ENCODE assay signal across 26 cellular contexts in genomic region chr5:132742626-132743025, GRCh38. TPM values are rescaled to one million over a fixed set of nuclear protein-coding genes. Genes with fewer than 3 reads are reported as not detected.
"Had no signal": no experiment of that assay in that cellular context is flagged by ENCODE, and none has a peak within 500 bp of the region (broad histone marks: within the 10 kb centered on the region; RNA-seq: fewer than 3 reads in every experiment).

No MANE protein-coding gene starts in this region.

- H3K27me3 ChIP-seq: testis, thyroid gland, vagina had no signal

- DNase-seq: stimulated activated CD4-positive, alpha-beta T cell treated with anti-CD3 and anti-CD28 coated beads, Interleukin-2, amount 100 ng/mL, for 48 hours; stimulated activated CD4-positive, alpha-beta T cell treated with anti-CD3 and anti-CD28 coated beads, Interleukin-4, amount 100 ng/mL, for 1 hour; stimulated activated CD4-positive, alpha-beta T cell treated with anti-CD3 and anti-CD28 coated beads, Interleukin-4, amount 100 ng/mL, for 24 hours; stimulated activated CD4-positive, alpha-beta T cell treated with anti-CD3 and anti-CD28 coated beads, Interleukin-4, amount 100 ng/mL, for 4 hours; stimulated activated CD8-positive, alpha-beta memory T cell treated with anti-CD3 and anti-CD28 coated beads, Interleukin-4, amount 100 ng/mL, for 48 hours; stimulated activated naive B cell treated with anti-CD40 and anti-IgM and Interleukin-4, amounts not matched to agents 10 μg/mL and 1 μg/mL and 100 μg/mL, for 72 hours; stimulated activated naive CD4-positive, alpha-beta T cell; stimulated activated naive CD4-positive, alpha-beta T cell treated with Interleukin-2 at 50 U/mL for 16 hours; stimulated activated naive CD8-positive, alpha-beta T cell treated with anti-CD3 and anti-CD28 coated beads, Interleukin-15, amount 100 ng/mL, for 72 hours; stimulated activated naive CD8-positive, alpha-beta T cell treated with anti-CD3 and anti-CD28 coated beads, Interleukin-15, Interleukin-2, amounts not matched to agents 100 U/mL and 50 U/mL, for 24 hours; stomach; substantia nigra; testis; thyroid gland; tibial artery; transverse colon; upper lobe of left lung; upper lobe of right lung; uterus had no signal

- H3K36me3 ChIP-seq: stomach, suprapubic skin, thoracic aorta, thyroid gland, tibial artery, tibial nerve, transverse colon, upper lobe of left lung, upper lobe of right lung, uterus, vagina had no signal

- H3K27ac ChIP-seq: stomach, suprapubic skin, testis, thoracic aorta, thyroid gland, tibial artery, tibial nerve, transverse colon, upper lobe of left lung, upper lobe of right lung, uterus, vagina had no signal

- H3K9me3 ChIP-seq: suprapubic skin, testis, thoracic aorta, thyroid gland, tibial artery, transverse colon, upper lobe of left lung, upper lobe of right lung, uterus, vagina had no signal

- H3K4me3 ChIP-seq: stomach, suprapubic skin, testis, thoracic aorta, thyroid gland, tibial artery, tibial nerve, transverse colon, upper lobe of left lung, upper lobe of right lung, uterus, vagina had no signal

- H3K4me1 ChIP-seq: testis, uterus had no signal

- ATAC-seq: stimulated activated effector memory CD8-positive, alpha-beta T cell treated with anti-CD3 and anti-CD28 coated beads, Interleukin-12 subunit alpha, Interleukin-12 subunit beta, amount 100 ng/mL, for 72 hours; stimulated activated memory B cell treated with anti-CD40 and anti-IgM and Interleukin-4, amounts not matched to agents 10 μg/mL and 1 μg/mL and 100 μg/mL, for 72 hours; stimulated activated naive B cell treated with anti-CD40 and anti-IgM and Interleukin-4, amounts not matched to agents 10 μg/mL and 1 μg/mL and 100 μg/mL, for 72 hours; stimulated activated naive CD8-positive, alpha-beta T cell treated with anti-CD3 and anti-CD28 coated beads, Interleukin-15, amount 100 ng/mL, for 72 hours; stimulated activated naive CD8-positive, alpha-beta T cell treated with anti-CD3 and anti-CD28 coated beads, Interleukin-15, Interleukin-2, amounts not matched to agents 100 U/mL and 50 U/mL, for 24 hours; upper lobe of right lung had no signal

RNA-seq across cellular contexts. Expression of gene CCNI2, which starts 4.6 kb away (rescaled TPM):
- total RNA-seq: subcutaneous adipose tissue, suprapubic skin, thoracic aorta, tibial nerve, uterus, vagina had no signal
